In the genomic region with DNA sequence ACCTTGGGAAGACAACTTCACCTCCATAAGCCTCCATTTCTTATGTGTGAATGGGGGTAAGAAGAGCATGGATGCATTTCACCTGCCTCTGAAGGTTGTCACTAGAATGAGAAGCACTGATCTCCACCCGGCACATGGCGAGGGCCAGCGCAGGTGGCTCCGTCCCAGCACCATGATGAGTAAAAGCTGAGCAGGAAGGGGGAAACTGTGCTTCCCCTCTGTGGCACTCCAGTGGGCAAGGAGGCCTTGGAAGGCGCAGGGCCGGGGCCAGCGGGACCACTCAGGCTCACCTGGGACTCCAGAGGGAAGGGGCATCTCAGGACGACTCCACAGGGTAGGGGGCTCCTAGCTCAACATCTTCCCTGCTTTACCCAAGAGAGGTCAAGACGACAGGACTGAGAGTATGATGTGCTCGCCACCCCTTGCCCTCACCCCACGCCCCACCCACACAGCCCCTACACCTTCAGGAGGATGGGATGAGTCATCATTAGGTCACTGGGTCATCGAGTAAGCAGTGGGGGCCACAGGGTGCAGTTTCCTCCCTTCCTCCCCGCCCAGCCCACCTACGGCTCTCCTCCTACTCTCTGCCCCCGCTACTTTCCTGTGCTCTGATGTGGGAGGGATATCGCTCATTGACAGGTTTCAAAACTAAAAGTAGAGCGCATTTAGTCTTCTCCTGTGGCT, we compare ENCODE assay signal across 9 cellular contexts.
DNase-seq lines count a peak whose midpoint lies in the region; ATAC-seq and TF ChIP-seq lines count a peak whose summit lies in the region.
"Had no signal": no experiment of that assay in that cellular context is flagged by ENCODE, and none has a peak within 500 bp of the region (broad histone marks: within the 10 kb centered on the region; RNA-seq: fewer than 3 reads in every experiment).

No MANE protein-coding gene starts in this region.

- H4K20me1 ChIP-seq in GM23248 (ENCODE audit: insufficient read depth): no peaks in the 10 kb centered on the region

- no peaks in the 10 kb centered on the region for H3K9me3 ChIP-seq in prostate gland
- no peaks in the 10 kb centered on the region for H3K9me3 ChIP-seq in GM23248 (ENCODE audit: low read depth)

- H3K9me2 ChIP-seq in GM23248 (ENCODE audit: insufficient read depth): no peaks in the 10 kb centered on the region

- peaks cover 4% of the 10 kb centered on the region; the same call in 1 of the 2 replicates for H3F3A ChIP-seq in GM23248 (ENCODE audit: insufficient read depth)

- no peak overlapping the region for H3K4me2 ChIP-seq in GM23248 (ENCODE audit: unreplicated experiment)

- no peaks in the 10 kb centered on the region for H3K79me2 ChIP-seq in GM23248 (ENCODE audit: insufficient read depth)

- ATAC-seq in SK-N-SH treated with all-trans-retinoic acid at 6 μM for 48 hours: no peak

- peak overlapping the region; percentile 94 for H3K27ac Mint-ChIP-seq in activated naive CD8-positive, alpha-beta T cell

- no peaks in the 10 kb centered on the region for H3K36me3 ChIP-seq in prostate gland
- no peaks in the 10 kb centered on the region for H3K36me3 ChIP-seq in GM23248 (ENCODE audit: low read depth)

- H3K27ac ChIP-seq in prostate gland (no peak overlapping the region), GM23248 (no peak overlapping the region)

- H3K9me3 Mint-ChIP-seq in activated naive CD8-positive, alpha-beta T cell (ENCODE audit: low read depth): no peaks in the 10 kb centered on the region

- no peak for TF ChIP-seq CTCF in prostate gland (IDR thresholded peaks at IDR 0.05)

- H3K4me1 Mint-ChIP-seq in activated naive CD8-positive, alpha-beta T cell (ENCODE audit: low read depth): peaks cover 94% of the 10 kb centered on the region

- H3K4me3 Mint-ChIP-seq in activated naive CD8-positive, alpha-beta T cell: peak overlapping the region; percentile 84

- H3K4me1 ChIP-seq in prostate gland (replicated peaks) (no peaks in the 10 kb centered on the region), GM23248 (ENCODE audit: insufficient read depth) (peaks cover 12% of the 10 kb centered on the region)

- WGBS in prostate gland: 94% methylated on average over 17 of the region's 17 CpGs
- 89 to 90% methylated on average over 17 of the region's 17 CpGs for WGBS in GM23248 (ENCODE audit: low coverage in 1 of 2, low lambda C conversion rate in 2 of 2, missing lambda C conversion rate in 2 of 2), 2 experiments

- H3K27me3 ChIP-seq in prostate gland (replicated peaks; ENCODE audit: insufficient read depth): no peaks in the 10 kb centered on the region
- H3K27me3 ChIP-seq in GM23248 (replicated peaks; ENCODE audit: insufficient read depth): no peaks in the 10 kb centered on the region

- TF ChIP-seq POLR2A in GM18526 (IDR thresholded peaks at IDR 0.05; ENCODE audit: extremely low read depth, insufficient read length) (peak; percentile 25), prostate gland (IDR thresholded peaks at IDR 0.05) (no peak)

- H3K27me3 Mint-ChIP-seq in activated naive CD8-positive, alpha-beta T cell: no peaks in the 10 kb centered on the region

- DNase-seq in activated CD4-positive, alpha-beta T cell treated with anti-CD3 and anti-CD28 coated beads for 1 hour: peak; percentile 24
- DNase-seq in stimulated activated CD8-positive, alpha-beta memory T cell treated with anti-CD3 and anti-CD28 coated beads, Interleukin-15, amount 100 ng/mL, for 48 hours (ENCODE audit: low read depth in 2 of 2): peak; percentile 63 to 68
- no peak for DNase-seq in prostate gland (ENCODE audit: low spot score)
- no peak for DNase-seq in NCI-H1092 treated with DMSO at 0.1 percent for 48 hours (lab: John Stamatoyannopoulos, UW)
- no peak for DNase-seq in GM23248
- DNase-seq: NCI-H2171 treated with DMSO at 0.1 percent for 48 hours had no signal

- peaks cover 3% of the 10 kb centered on the region for H3K36me3 Mint-ChIP-seq in activated naive CD8-positive, alpha-beta T cell

- no peak overlapping the region for H3K9ac ChIP-seq in GM23248

- intact Hi-C loops in prostate gland (cut with DNase I): loop anchor here (10.0 kb wide), 1 partner anchor 232 kb away; no protein-coding TSS in a partner anchor

- H3K4me3 ChIP-seq in prostate gland (no peak overlapping the region), GM23248 (no peak overlapping the region)

- H2AFZ ChIP-seq in GM23248: no peak overlapping the region

- in situ Hi-C loops in GM23248 (cut with MboI): no loop called here

TF ChIP-seq in SK-N-SH treated with all-trans-retinoic acid at 6 μM for 48 hours, 23 proteins besides CTCF, POLR2A, EP300 and RAD21:
- TF ChIP-seq, protein P1, sequence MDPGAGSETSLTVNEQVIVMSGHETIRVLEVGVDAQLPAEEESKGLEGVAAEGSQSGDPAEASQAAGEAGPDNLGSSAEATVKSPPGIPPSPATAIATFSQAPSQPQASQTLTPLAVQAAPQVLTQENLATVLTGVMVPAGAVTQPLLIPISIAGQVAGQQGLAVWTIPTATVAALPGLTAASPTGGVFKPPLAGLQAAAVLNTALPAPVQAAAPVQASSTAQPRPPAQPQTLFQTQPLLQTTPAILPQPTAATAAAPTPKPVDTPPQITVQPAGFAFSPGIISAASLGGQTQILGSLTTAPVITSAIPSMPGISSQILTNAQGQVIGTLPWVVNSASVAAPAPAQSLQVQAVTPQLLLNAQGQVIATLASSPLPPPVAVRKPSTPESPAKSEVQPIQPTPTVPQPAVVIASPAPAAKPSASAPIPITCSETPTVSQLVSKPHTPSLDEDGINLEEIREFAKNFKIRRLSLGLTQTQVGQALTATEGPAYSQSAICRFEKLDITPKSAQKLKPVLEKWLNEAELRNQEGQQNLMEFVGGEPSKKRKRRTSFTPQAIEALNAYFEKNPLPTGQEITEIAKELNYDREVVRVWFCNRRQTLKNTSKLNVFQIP (CRISPR knock-in tag; IDR thresholded peaks at IDR 0.05; ENCODE audit: borderline replicate concordance, low read depth): no peak
- TF ChIP-seq OSR1 (CRISPR knock-in tag; IDR thresholded peaks at IDR 0.05): no peak
- TF ChIP-seq TOX (CRISPR knock-in tag; IDR thresholded peaks at IDR 0.05; ENCODE audit: borderline replicate concordance): no peak
- no peak for TF ChIP-seq TCF4 (CRISPR knock-in tag; IDR thresholded peaks at IDR 0.05; ENCODE audit: borderline replicate concordance)
- no peak for TF ChIP-seq ZFP30 (CRISPR knock-in tag; IDR thresholded peaks at IDR 0.05)
- no peak for TF ChIP-seq SNAI2 (CRISPR knock-in tag; IDR thresholded peaks at IDR 0.05)
- TF ChIP-seq, protein P2, sequence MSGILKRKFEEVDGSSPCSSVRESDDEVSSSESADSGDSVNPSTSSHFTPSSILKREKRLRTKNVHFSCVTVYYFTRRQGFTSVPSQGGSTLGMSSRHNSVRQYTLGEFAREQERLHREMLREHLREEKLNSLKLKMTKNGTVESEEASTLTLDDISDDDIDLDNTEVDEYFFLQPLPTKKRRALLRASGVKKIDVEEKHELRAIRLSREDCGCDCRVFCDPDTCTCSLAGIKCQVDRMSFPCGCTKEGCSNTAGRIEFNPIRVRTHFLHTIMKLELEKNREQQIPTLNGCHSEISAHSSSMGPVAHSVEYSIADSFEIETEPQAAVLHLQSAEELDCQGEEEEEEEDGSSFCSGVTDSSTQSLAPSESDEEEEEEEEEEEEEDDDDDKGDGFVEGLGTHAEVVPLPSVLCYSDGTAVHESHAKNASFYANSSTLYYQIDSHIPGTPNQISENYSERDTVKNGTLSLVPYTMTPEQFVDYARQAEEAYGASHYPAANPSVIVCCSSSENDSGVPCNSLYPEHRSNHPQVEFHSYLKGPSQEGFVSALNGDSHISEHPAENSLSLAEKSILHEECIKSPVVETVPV (CRISPR knock-in tag; IDR thresholded peaks at IDR 0.05): no peak
- no peak for TF ChIP-seq ZC3H10 (CRISPR knock-in tag; IDR thresholded peaks at IDR 0.05)
- no peak for TF ChIP-seq ESRRG (CRISPR knock-in tag; IDR thresholded peaks at IDR 0.05)

Comparison
In these comparisons a context has a peak if more than half of its experiments do, and no peak if none do; other contexts are left out.
1. DNase-seq: peak in activated CD4-positive, alpha-beta T cell treated with anti-CD3 and anti-CD28 coated beads for 1 hour (single experiment) and stimulated activated CD8-positive, alpha-beta memory T cell treated with anti-CD3 and anti-CD28 coated beads, Interleukin-15, amount 100 ng/mL, for 48 hours (2 of 2); none in prostate gland (single experiment), NCI-H1092 treated with DMSO at 0.1 percent for 48 hours (single experiment) and GM23248 (single experiment).